ENCODE assay signal across 14 cellular contexts in the genomic region with DNA sequence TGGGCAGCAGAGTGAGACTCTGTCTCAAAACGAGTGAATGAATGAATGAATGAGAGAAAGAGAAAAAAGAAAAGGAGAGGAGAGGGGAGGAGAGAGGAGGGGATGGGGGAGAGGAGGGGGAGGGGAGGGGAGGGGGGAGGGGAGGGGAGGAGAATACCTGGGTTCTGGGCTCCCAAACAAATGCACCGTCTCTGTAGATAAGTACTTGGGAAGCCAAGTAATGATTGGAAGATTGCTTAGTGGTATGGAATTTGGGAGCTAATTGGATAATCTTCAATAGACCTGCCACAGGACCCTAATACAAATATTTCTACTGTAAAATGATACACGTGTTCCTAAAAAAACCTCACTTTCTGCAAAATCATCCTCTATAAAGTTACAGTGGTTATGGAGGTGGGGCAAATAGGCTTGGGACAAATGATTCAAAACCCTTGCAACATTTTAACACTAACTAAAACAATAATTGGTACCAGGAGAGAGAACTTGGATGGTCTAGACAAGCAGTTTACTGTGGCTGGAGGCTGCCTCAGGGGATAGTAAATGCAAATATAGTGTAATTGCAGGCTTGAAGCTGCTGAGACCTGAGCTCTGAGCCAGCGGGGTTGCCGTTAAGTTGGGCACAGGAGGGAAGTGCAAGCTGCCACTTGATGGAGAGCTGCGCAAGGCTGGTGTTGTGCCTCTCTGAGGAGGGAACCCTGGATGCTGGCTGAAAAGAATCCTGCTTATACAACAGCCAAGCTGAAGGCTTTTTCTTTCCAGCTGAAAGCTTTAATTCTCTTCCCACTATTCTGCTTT. TPM values are rescaled to one million over a fixed set of nuclear protein-coding genes. Genes with fewer than 3 reads are reported as not detected.
DNase-seq lines count a peak whose midpoint lies in the region; ATAC-seq and TF ChIP-seq lines count a peak whose summit lies in the region.
"Had no signal": no experiment of that assay in that cellular context is flagged by ENCODE, and none has a peak within 500 bp of the region (broad histone marks: within the 10 kb centered on the region; RNA-seq: fewer than 3 reads in every experiment).

No MANE protein-coding gene starts in this region.

- H3K4me3 Mint-ChIP-seq in activated CD4-positive, alpha-beta T cell treated with anti-CD3 and anti-CD28 coated beads for 36 hours: no peak overlapping the region
- no peak overlapping the region for H3K4me3 Mint-ChIP-seq in chondrocyte (ENCODE audit: unreplicated experiment)

- TF ChIP-seq CTCF in chondrocyte (IDR thresholded peaks at IDR 0.05) (no peak), RWPE1 (conservative IDR thresholded peaks at IDR 0.05; ENCODE audit: low read depth) (no peak)

- POLR2A ChIA-PET in activated CD4-positive, alpha-beta T cell treated with anti-CD3 and anti-CD28 coated beads for 36 hours (lab: Charles Lee): no interaction called here
- POLR2A ChIA-PET in RWPE1 (lab: Yijun Ruan, JAX; ENCODE audit: low non-redundant PET): no interaction called here

- H3K27ac ChIP-seq in SK-N-MC (0 out of 2 replicates have a peak overlapping the region, but pooled peaks have one; percentile 54), neuronal stem cell (replicated peaks; ENCODE audit: low read length) (no peak overlapping the region), RWPE1 (no peak overlapping the region)
- H3K27ac ChIP-seq: gastroesophageal sphincter, prostate gland had no signal

- no CpG with 5 or more reads among the region's 6 CpGs for WGBS in neuronal stem cell (ENCODE audit: extremely low coverage in 2 of 2, insufficient read length in 2 of 2, insufficient replicate concordance in 1 of 2), 2 donors

- no peak overlapping the region for H4K8ac ChIP-seq in neuronal stem cell (ENCODE audit: low read depth, low read length)

- no peak overlapping the region for H2AK5ac ChIP-seq in neuronal stem cell (ENCODE audit: low read depth, low read length)

- H3K14ac ChIP-seq in neuronal stem cell (ENCODE audit: low read length): no peak overlapping the region

- H3K4me3 ChIP-seq in SK-N-MC: peak overlapping the region; percentile 67
- H3K4me3 ChIP-seq in neuronal stem cell (ENCODE audit: low read length in 2 of 2): no peak overlapping the region
- H3K4me3 ChIP-seq: gastroesophageal sphincter, prostate gland had no signal

- H2AFZ ChIP-seq in neuronal stem cell (ENCODE audit: low read length): no peak overlapping the region

- no peak overlapping the region for H3K27ac Mint-ChIP-seq in activated CD4-positive, alpha-beta T cell treated with anti-CD3 and anti-CD28 coated beads for 36 hours
- H3K27ac Mint-ChIP-seq in chondrocyte (ENCODE audit: unreplicated experiment): no peak overlapping the region

- H3K9ac ChIP-seq in SK-N-MC (ENCODE audit: insufficient read length): no peak overlapping the region
- no peak overlapping the region for H3K9ac ChIP-seq in neuronal stem cell (ENCODE audit: low read depth, low read length, poor library complexity)
- H3K9ac ChIP-seq: SK-N-SH had no signal

- no peaks in the 10 kb centered on the region for H3K79me1 ChIP-seq in neuronal stem cell (ENCODE audit: low read depth, low read length)

- no peak overlapping the region for H3K18ac ChIP-seq in neuronal stem cell (ENCODE audit: low read length)

- no peaks in the 10 kb centered on the region for H3K36me3 Mint-ChIP-seq in activated CD4-positive, alpha-beta T cell treated with anti-CD3 and anti-CD28 coated beads for 36 hours (ENCODE audit: low read depth)
- H3K36me3 Mint-ChIP-seq in chondrocyte (ENCODE audit: low read depth): no peaks in the 10 kb centered on the region

- no peak overlapping the region for H3K4me2 ChIP-seq in neuronal stem cell (ENCODE audit: insufficient read depth, low read length, poor library complexity, severe bottlenecking)
- H3K4me2 ChIP-seq: SK-N-SH had no signal

- H3K36me3 ChIP-seq in SK-N-MC (ENCODE audit: insufficient read depth, low read length) (no peaks in the 10 kb centered on the region), neuronal stem cell (replicated peaks in 1 of 2; ENCODE audit: control insufficient read depth in 2 of 2, insufficient read depth in 2 of 2, low read length in 2 of 2) (no peaks in the 10 kb centered on the region)
- H3K36me3 ChIP-seq: gastroesophageal sphincter, prostate gland had no signal

- H3K9me3 ChIP-seq in SK-N-MC (ENCODE audit: low read depth, low read length): no peaks in the 10 kb centered on the region
- no peaks in the 10 kb centered on the region for H3K9me3 ChIP-seq in neuronal stem cell (replicated peaks in 1 of 2; ENCODE audit: control insufficient read depth in 2 of 2, insufficient read depth in 1 of 2, low read depth in 1 of 2, low read length in 2 of 2)
- H3K9me3 ChIP-seq: gastroesophageal sphincter, prostate gland, SK-N-SH had no signal

- H3K4me1 Mint-ChIP-seq in activated CD4-positive, alpha-beta T cell treated with anti-CD3 and anti-CD28 coated beads for 36 hours: peaks cover 66% of the 10 kb centered on the region
- no peaks in the 10 kb centered on the region for H3K4me1 Mint-ChIP-seq in chondrocyte (ENCODE audit: low read depth)

- no peaks in the 10 kb centered on the region for H3K9me3 Mint-ChIP-seq in activated CD4-positive, alpha-beta T cell treated with anti-CD3 and anti-CD28 coated beads for 36 hours (ENCODE audit: low read depth)
- H3K9me3 Mint-ChIP-seq in chondrocyte (ENCODE audit: low read depth): no peaks in the 10 kb centered on the region

- H2BK15ac ChIP-seq in neuronal stem cell (ENCODE audit: low read length): no peak overlapping the region

- H2BK12ac ChIP-seq in neuronal stem cell (ENCODE audit: low read length): no peak overlapping the region

- H3K23ac ChIP-seq in neuronal stem cell (ENCODE audit: low read depth, low read length, poor library complexity): peak overlapping the region; percentile 44

- no peak overlapping the region for H2BK5ac ChIP-seq in neuronal stem cell (ENCODE audit: low read length)

- CTCF ChIA-PET in activated CD4-positive, alpha-beta T cell treated with anti-CD3 and anti-CD28 coated beads for 36 hours (lab: Charles Lee): interaction anchor here (0.7 to 8.0 kb wide), 6 partner anchors 12 to 186 kb away, joined by 3 to 64 read pairs (median 4); a partner anchor contains a TSS
- CTCF ChIA-PET in RWPE1 (lab: Yijun Ruan, JAX): interaction anchor here (0.7 to 0.9 kb wide), 3 partner anchors 10 to 37 kb away, joined by 3 read pairs; no protein-coding TSS in a partner anchor

- no peak overlapping the region for H2BK120ac ChIP-seq in neuronal stem cell (ENCODE audit: low read depth, low read length)

- no peak for ATAC-seq in activated CD4-positive, alpha-beta T cell treated with anti-CD3 and anti-CD28 coated beads for 36 hours
- ATAC-seq: gastroesophageal sphincter had no signal

- H4K91ac ChIP-seq in neuronal stem cell (ENCODE audit: low read depth, low read length, poor library complexity): no peak overlapping the region

- H3K4ac ChIP-seq in neuronal stem cell (ENCODE audit: low read length): no peak overlapping the region

- H3K27me3 ChIP-seq in neuronal stem cell (ENCODE audit: control insufficient read depth in 3 of 3, insufficient read depth in 3 of 3, low read depth in 1 of 3, low read length in 3 of 3): peaks cover 0 to 80% (median 23%) of the 10 kb centered on the region in 3 experiments

- intact Hi-C loops in activated CD4-positive, alpha-beta T cell treated with anti-CD3 and anti-CD28 coated beads for 36 hours (cut with DNase I, micrococcal nuclease): no loop called here

- peak; percentile 40 for DNase-seq in activated CD4-positive, alpha-beta T cell treated with anti-CD3 and anti-CD28 coated beads for 36 hours
- DNase-seq in activated CD4-positive, alpha-beta T cell treated with anti-CD3 and anti-CD28 coated beads for 4 hours: no peak
- peak; percentile 70 for DNase-seq in NCI-H146 (lab: John Stamatoyannopoulos, UW)
- peak; percentile 55 for DNase-seq in SK-N-MC (ENCODE audit: low read depth, low spot score)
- no peak for DNase-seq in neuronal stem cell (ENCODE audit: low spot score)
- DNase-seq in chondrocyte (ENCODE audit: low spot score): no peak
- no peak for DNase-seq in RWPE1 (ENCODE audit: low spot score)
- DNase-seq in activated CD4-positive, alpha-beta T cell treated with anti-CD3 and anti-CD28 coated beads, Interleukin-2, amount 50 U/mL, for 48 hours: no peak
- DNase-seq: ACHN; activated CD8-positive, alpha-beta memory T cell treated with anti-CD3 and anti-CD28 coated beads, Interleukin-2, amount 50 U/mL, for 48 hours; SK-N-SH had no signal

- no peaks in the 10 kb centered on the region for H3K27me3 Mint-ChIP-seq in activated CD4-positive, alpha-beta T cell treated with anti-CD3 and anti-CD28 coated beads for 36 hours
- H3K27me3 Mint-ChIP-seq in chondrocyte (ENCODE audit: low read depth): peaks cover 71% of the 10 kb centered on the region

- H3K4me1 ChIP-seq in neuronal stem cell (ENCODE audit: control insufficient read depth in 2 of 2, insufficient read depth in 1 of 2, low read depth in 1 of 2, low read length in 2 of 2): no peaks in the 10 kb centered on the region
- H3K4me1 ChIP-seq: gastroesophageal sphincter, prostate gland had no signal

RNA-seq across cellular contexts. Expression of a gene that starts 3.5 kb away (rescaled TPM):
- 1 to 10 TPM; 1.5 to 2.9 TPM for total RNA-seq in activated CD4-positive, alpha-beta T cell treated with anti-CD3 and anti-CD28 coated beads for 36 hours
- not detected for polyA plus RNA-seq in neuronal stem cell (2013, experiment 1 of 2)
- polyA plus RNA-seq in neuronal stem cell (2013, experiment 2 of 2): 0.01 TPM
- not detected in 3 replicates for total RNA-seq in chondrocyte
- total RNA-seq: gastroesophageal sphincter had no signal
- polyA plus RNA-seq: keratinocyte, SK-N-SH had no signal

RNA-seq across cellular contexts. Expression of a gene that starts 12.2 kb away (rescaled TPM):
- 10 to 100 TPM; 13.9 to 20.7 TPM for total RNA-seq in activated CD4-positive, alpha-beta T cell treated with anti-CD3 and anti-CD28 coated beads for 36 hours
- polyA plus RNA-seq in neuronal stem cell (2013, experiment 1 of 2): 3.5 TPM
- polyA plus RNA-seq in neuronal stem cell (2013, experiment 2 of 2): 4.1 TPM
- total RNA-seq in chondrocyte: 9.3 to 9.9 TPM (median 9.5 TPM) in 3 replicates

RNA-seq across cellular contexts. Expression of a gene that starts 48.6 kb away (rescaled TPM):
- total RNA-seq in activated CD4-positive, alpha-beta T cell treated with anti-CD3 and anti-CD28 coated beads for 36 hours: 100 to 1,000 TPM; 367 to 440 TPM
- polyA plus RNA-seq in neuronal stem cell (2013, experiment 1 of 2): 292 TPM
- 299 TPM for polyA plus RNA-seq in neuronal stem cell (2013, experiment 2 of 2)
- 77.6 to 86.1 TPM (median 86.0 TPM) in 3 replicates for total RNA-seq in chondrocyte

Comparison
In these comparisons a context has a peak if more than half of its experiments do, and no peak if none do; other contexts are left out.
1. DNase-seq: peak in activated CD4-positive, alpha-beta T cell treated with anti-CD3 and anti-CD28 coated beads for 36 hours (single experiment), NCI-H146 (single experiment) and SK-N-MC (single experiment); none in activated CD4-positive, alpha-beta T cell treated with anti-CD3 and anti-CD28 coated beads for 4 hours (0 of 2), neuronal stem cell (single experiment), chondrocyte (single experiment), RWPE1 (single experiment) and activated CD4-positive, alpha-beta T cell treated with anti-CD3 and anti-CD28 coated beads, Interleukin-2, amount 50 U/mL, for 48 hours (0 of 2).